In the genomic region with DNA sequence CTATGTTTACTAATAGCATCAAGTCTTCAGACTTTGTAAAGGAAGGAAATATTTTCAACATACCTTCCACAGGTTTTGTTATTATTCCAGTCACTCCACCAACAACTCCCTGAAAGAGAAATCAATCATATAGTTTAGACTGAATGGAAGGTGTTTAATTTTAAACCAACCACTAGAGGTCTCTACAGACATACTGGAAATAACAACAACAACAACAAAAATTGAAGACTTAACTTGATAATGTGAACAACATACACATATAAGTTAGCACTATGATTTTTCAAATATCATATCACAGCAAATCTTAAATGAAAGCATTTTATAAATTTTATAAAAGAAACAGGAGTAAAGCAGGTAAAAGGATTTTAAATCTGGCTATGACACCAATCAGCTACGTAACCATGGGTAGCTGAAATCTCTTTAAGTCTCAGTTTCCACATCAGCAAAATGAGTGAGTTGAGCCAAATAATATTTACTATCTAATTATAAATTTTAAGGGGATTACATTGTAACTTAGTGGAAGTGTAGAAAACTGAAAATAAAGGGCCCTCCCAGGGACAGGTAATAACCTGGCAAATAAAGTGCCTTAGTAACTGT, we compare ENCODE assay signal across 9 cellular contexts.
DNase-seq lines count a peak whose midpoint lies in the region; ATAC-seq and TF ChIP-seq lines count a peak whose summit lies in the region.
"Had no signal": no experiment of that assay in that cellular context is flagged by ENCODE, and none has a peak within 500 bp of the region (broad histone marks: within the 10 kb centered on the region; RNA-seq: fewer than 3 reads in every experiment).

No MANE protein-coding gene starts in this region.

- H3F3A ChIP-seq in GM23338 (replicated peaks; ENCODE audit: low read depth), result no peaks in the 10 kb centered on the region

- H3K27me3 ChIP-seq in GM23338 (ENCODE audit: insufficient read depth) (no peaks in the 10 kb centered on the region), Peyer's patch (no peaks in the 10 kb centered on the region), tibial nerve (no peaks in the 10 kb centered on the region), ovary (no peaks in the 10 kb centered on the region)

- H3K79me2 ChIP-seq in GM23338 (replicated peaks; ENCODE audit: insufficient read depth), result no peaks in the 10 kb centered on the region

- DNase-seq in AG04449 (ENCODE audit: low read depth, low spot score) (no peak), GM23338 (ENCODE audit: low spot score) (peak; percentile 45), Peyer's patch (no peak), fibroblast of pulmonary artery (ENCODE audit: low read depth) (peak; percentile 51), tibial nerve (ENCODE audit: low spot score in 2 of 2) (no peak), ovary (no peak)

- TF ChIP-seq CTCF in AG04449 (IDR thresholded peaks at IDR 0.05; ENCODE audit: insufficient read depth, low read length, missing control alignments) (peak; percentile 28), GM23338 (conservative IDR thresholded peaks at IDR 0.05; ENCODE audit: low read depth in 2 of 2) (peak in 1 of 2 experiments; percentile 81; a peak in 3 of 4 replicates), Peyer's patch (IDR thresholded peaks at IDR 0.05) (peak in 5 of 6 experiments; percentile 7 to 64 (median 56)), fibroblast of pulmonary artery (IDR thresholded peaks at IDR 0.05; ENCODE audit: low read length, missing control alignments) (peak; percentile 53), tibial nerve (IDR thresholded peaks at IDR 0.05) (peak in 4 of 5 experiments; percentile 27 to 51 (median 34)), ovary (IDR thresholded peaks at IDR 0.05) (no peak)

- peaks cover 8% of the 10 kb centered on the region; the same call in 2 of the 3 replicates for H3K4me1 Mint-ChIP-seq in GM23338

- H3K4me3 ChIP-seq in AG04449 (ENCODE audit: low read depth, low read length) (no peak overlapping the region), GM23338 (no peak overlapping the region), Peyer's patch (no peak overlapping the region), fibroblast of pulmonary artery (replicated peaks; ENCODE audit: low read depth, low read length) (no peak overlapping the region), tibial nerve (no peak overlapping the region), ovary (no peak overlapping the region)
- H3K4me3 ChIP-seq: HAP-1 had no signal

- H3K9me2 ChIP-seq in GM23338 (ENCODE audit: insufficient read depth), result no peaks in the 10 kb centered on the region

- CTCF ChIA-PET in AG04449 (lab: Yijun Ruan, JAX), result interaction anchor here (0.6 to 3.3 kb wide), 12 partner anchors 9 to 435 kb away, joined by 3 to 15 read pairs (median 4); a partner anchor contains a TSS

- no peak overlapping the region for H3K4me3 Mint-ChIP-seq in GM23338

- H2AFZ ChIP-seq in GM23338, result no peak overlapping the region

- no peaks in the 10 kb centered on the region for H3K9me3 Mint-ChIP-seq in GM23338

- TF ChIP-seq EP300 in tibial nerve (IDR thresholded peaks at IDR 0.05), result no peak
- TF ChIP-seq EP300 in ovary (IDR thresholded peaks at IDR 0.05), result no peak

- no peak overlapping the region for H3K27ac Mint-ChIP-seq in GM23338

- H3K4me1 ChIP-seq in GM23338 (ENCODE audit: insufficient read depth), result peaks cover 8% of the 10 kb centered on the region; the same call in 1 of the 2 replicates
- no peaks in the 10 kb centered on the region for H3K4me1 ChIP-seq in Peyer's patch
- H3K4me1 ChIP-seq in tibial nerve, result no peaks in the 10 kb centered on the region
- H3K4me1 ChIP-seq in ovary (ENCODE audit: insufficient read depth), result no peaks in the 10 kb centered on the region
- H3K4me1 ChIP-seq: HAP-1 had no signal

- TF ChIP-seq POLR2A in Peyer's patch (IDR thresholded peaks at IDR 0.05) (no peak), tibial nerve (IDR thresholded peaks at IDR 0.05) (no peak), ovary (IDR thresholded peaks at IDR 0.05) (no peak)

- no peaks in the 10 kb centered on the region for H3K27me3 Mint-ChIP-seq in GM23338 (ENCODE audit: insufficient read depth, low read depth, poor library complexity)

- 96 to 97% methylated on average over 1 of the region's 1 CpG for WGBS in tibial nerve, 2 donors
- 97 to 100% (median 98%) methylated on average over 1 of the region's 1 CpG for WGBS in ovary, 3 donors

- no peaks in the 10 kb centered on the region for H3K36me3 Mint-ChIP-seq in GM23338 (ENCODE audit: low read depth)

- H3K27ac ChIP-seq in GM23338 (ENCODE audit: low read depth) (no peak overlapping the region), Peyer's patch (no peak overlapping the region), tibial nerve (no peak overlapping the region), ovary (no peak overlapping the region)

- no peak overlapping the region for H3K4me2 ChIP-seq in GM23338

- ATAC-seq in GM23338 (no peak), GM18867 (IDR thresholded peaks at IDR 0.05; ENCODE audit: unreplicated experiment) (no peak), GM18498 (IDR thresholded peaks at IDR 0.05; ENCODE audit: unreplicated experiment) (no peak)

- no peaks in the 10 kb centered on the region for H3K36me3 ChIP-seq in GM23338 (ENCODE audit: insufficient read depth)
- H3K36me3 ChIP-seq in Peyer's patch, result peaks cover 0 to 49% (median 0%) of the 10 kb centered on the region in 3 donors
- peaks cover 0 to 59% (median 0%) of the 10 kb centered on the region in 3 donors for H3K36me3 ChIP-seq in tibial nerve
- H3K36me3 ChIP-seq in ovary, result no peaks in the 10 kb centered on the region

- intact Hi-C loops in ovary (cut with DNase I), result no loop called here

- H3K9me3 ChIP-seq in Peyer's patch (no peaks in the 10 kb centered on the region), tibial nerve (no peaks in the 10 kb centered on the region), ovary (no peaks in the 10 kb centered on the region)
- H3K9me3 ChIP-seq: HAP-1 had no signal

- no peaks in the 10 kb centered on the region for H4K20me1 ChIP-seq in GM23338 (replicated peaks; ENCODE audit: insufficient read depth)

- POLR2A ChIA-PET in AG04449 (lab: Yijun Ruan, JAX), result no interaction called here

TF ChIP-seq in GM23338, 12 proteins besides CTCF, POLR2A, EP300 and RAD21 (continues in another document):
- TF ChIP-seq NANOG (IDR thresholded peaks at IDR 0.05; ENCODE audit: borderline replicate concordance) (no peak), STAT1 (IDR thresholded peaks at IDR 0.05; ENCODE audit: unreplicated experiment) (no peak), ZNF331 (CRISPR knock-in tag; IDR thresholded peaks at IDR 0.05; ENCODE audit: low read depth) (no peak), EZH2 (IDR thresholded peaks at IDR 0.05; ENCODE audit: low read depth, unreplicated experiment) (no peak), ZNF114 (CRISPR knock-in tag; IDR thresholded peaks at IDR 0.05) (no peak), EZH2phosphoT487 (IDR thresholded peaks at IDR 0.05; ENCODE audit: unreplicated experiment) (no peak)
- TF ChIP-seq, protein P1, sequence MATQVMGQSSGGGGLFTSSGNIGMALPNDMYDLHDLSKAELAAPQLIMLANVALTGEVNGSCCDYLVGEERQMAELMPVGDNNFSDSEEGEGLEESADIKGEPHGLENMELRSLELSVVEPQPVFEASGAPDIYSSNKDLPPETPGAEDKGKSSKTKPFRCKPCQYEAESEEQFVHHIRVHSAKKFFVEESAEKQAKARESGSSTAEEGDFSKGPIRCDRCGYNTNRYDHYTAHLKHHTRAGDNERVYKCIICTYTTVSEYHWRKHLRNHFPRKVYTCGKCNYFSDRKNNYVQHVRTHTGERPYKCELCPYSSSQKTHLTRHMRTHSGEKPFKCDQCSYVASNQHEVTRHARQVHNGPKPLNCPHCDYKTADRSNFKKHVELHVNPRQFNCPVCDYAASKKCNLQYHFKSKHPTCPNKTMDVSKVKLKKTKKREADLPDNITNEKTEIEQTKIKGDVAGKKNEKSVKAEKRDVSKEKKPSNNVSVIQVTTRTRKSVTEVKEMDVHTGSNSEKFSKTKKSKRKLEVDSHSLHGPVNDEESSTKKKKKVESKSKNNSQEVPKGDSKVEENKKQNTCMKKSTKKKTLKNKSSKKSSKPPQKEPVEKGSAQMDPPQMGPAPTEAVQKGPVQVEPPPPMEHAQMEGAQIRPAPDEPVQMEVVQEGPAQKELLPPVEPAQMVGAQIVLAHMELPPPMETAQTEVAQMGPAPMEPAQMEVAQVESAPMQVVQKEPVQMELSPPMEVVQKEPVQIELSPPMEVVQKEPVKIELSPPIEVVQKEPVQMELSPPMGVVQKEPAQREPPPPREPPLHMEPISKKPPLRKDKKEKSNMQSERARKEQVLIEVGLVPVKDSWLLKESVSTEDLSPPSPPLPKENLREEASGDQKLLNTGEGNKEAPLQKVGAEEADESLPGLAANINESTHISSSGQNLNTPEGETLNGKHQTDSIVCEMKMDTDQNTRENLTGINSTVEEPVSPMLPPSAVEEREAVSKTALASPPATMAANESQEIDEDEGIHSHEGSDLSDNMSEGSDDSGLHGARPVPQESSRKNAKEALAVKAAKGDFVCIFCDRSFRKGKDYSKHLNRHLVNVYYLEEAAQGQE (IDR thresholded peaks at IDR 0.05; ENCODE audit: unreplicated experiment), result no peak

Comparison
In these comparisons a context has a peak if more than half of its experiments do, and no peak if none do; other contexts are left out.
1. DNase-seq: peak in GM23338 (single experiment) and fibroblast of pulmonary artery (single experiment); none in AG04449 (single experiment), Peyer's patch (0 of 3), tibial nerve (0 of 2) and ovary (0 of 5).
2. CTCF ChIP-seq: peak in AG04449 (single experiment), Peyer's patch (5 of 6), fibroblast of pulmonary artery (single experiment) and tibial nerve (4 of 5); none in ovary (0 of 3).